20 cellular contexts compared by ENCODE assay signal in the genomic region with DNA sequence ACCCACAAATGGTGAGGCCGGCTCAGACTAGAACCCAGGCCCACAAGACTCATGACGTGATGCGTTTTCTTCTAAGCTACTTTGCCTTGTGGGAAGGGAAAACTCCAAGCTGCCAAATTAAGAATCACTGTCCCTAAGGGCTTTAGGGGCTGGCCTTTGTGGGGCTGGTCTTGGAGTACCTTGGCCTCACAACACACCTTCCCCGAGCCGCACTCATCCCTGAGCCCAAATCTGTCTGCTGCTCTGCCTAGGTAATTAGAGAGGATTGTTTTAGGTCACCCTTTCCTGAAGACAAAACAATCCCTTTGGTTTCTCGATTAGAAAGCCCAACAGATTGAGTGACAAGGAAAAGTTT.
"Had no signal": no experiment of that assay in that cellular context is flagged by ENCODE, and none has a peak within 500 bp of the region (broad histone marks: within the 10 kb centered on the region; RNA-seq: fewer than 3 reads in every experiment).

No MANE protein-coding gene starts in this region.

- H3K27ac ChIP-seq: SJCRH30 had no signal

- H3K36me3 Mint-ChIP-seq: activated naive CD4-positive, alpha-beta T cell treated with anti-CD3 and anti-CD28 coated beads, Interleukin-2, amount 10 ng/mL, durations not matched to agents 7 days and 5 days had no signal

- DNase-seq: activated CD4-positive, alpha-beta T cell treated with anti-CD3 and anti-CD28 coated beads for 4 hours; activated CD8-positive, alpha-beta memory T cell treated with anti-CD3 and anti-CD28 coated beads, Interleukin-2, amount 50 U/mL, for 4 hours; activated CD8-positive, alpha-beta T cell treated with anti-CD3 and anti-CD28 coated beads for 36 hours; activated gamma-delta T cell treated with Interleukin-2 at 50 U/mL for 16 hours; activated naive CD4-positive, alpha-beta T cell treated with anti-CD3 and anti-CD28 coated beads, Interleukin-2, amount 10 ng/mL, durations not matched to agents 7 days and 5 days; activated naive CD8-positive, alpha-beta T cell treated with anti-CD3 and anti-CD28 coated beads for 36 hours; activated T-cell treated with anti-CD3 and anti-CD28 coated beads, Interleukin-2, amount 50 U/mL, for 72 hours; anterior cingulate cortex; NCI-H1048; NCI-H1930; NCI-H2171; NCI-H2227 treated with DMSO at 0.1 percent for 48 hours; NCI-H446 treated with DMSO at 0.1 percent for 48 hours; NCI-H524 treated with DMSO at 0.1 percent for 48 hours; NCI-H748 treated with DMSO at 0.1 percent for 48 hours; SJCRH30; T-helper 1 cell had no signal

- H3K9ac ChIP-seq: SK-N-SH had no signal

- H3K4me3 ChIP-seq: SJCRH30 had no signal

- H3K36me3 ChIP-seq: SJCRH30 had no signal

- H3K27me3 Mint-ChIP-seq: activated CD8-positive, alpha-beta T cell treated with anti-CD3 and anti-CD28 coated beads for 36 hours; activated naive CD4-positive, alpha-beta T cell treated with anti-CD3 and anti-CD28 coated beads, Interleukin-2, amount 10 ng/mL, durations not matched to agents 7 days and 5 days; activated naive CD8-positive, alpha-beta T cell treated with anti-CD3 and anti-CD28 coated beads for 36 hours had no signal

- H3K27ac Mint-ChIP-seq: activated CD8-positive, alpha-beta T cell treated with anti-CD3 and anti-CD28 coated beads for 36 hours; activated naive CD4-positive, alpha-beta T cell treated with anti-CD3 and anti-CD28 coated beads, Interleukin-2, amount 10 ng/mL, durations not matched to agents 7 days and 5 days; activated naive CD8-positive, alpha-beta T cell treated with anti-CD3 and anti-CD28 coated beads for 36 hours; activated T-cell treated with anti-CD3 and anti-CD28 coated beads, Interleukin-2, amount 50 U/mL, for 72 hours; activated T-helper 2 cell treated with anti-CD3 and anti-CD28 coated beads, Interferon-gamma antibody, Interleukin-2, Interleukin-4, amounts not matched to agents 10 μg/mL and 5 μg/mL and 100 μg/mL, durations not matched to agents 14 hours and 24 hours and 36 hours had no signal

- ATAC-seq: activated CD4-positive, CD25-positive, alpha-beta regulatory T cell treated with anti-CD3 and anti-CD28 coated beads, Interleukin-2, amount 50 U/mL, for 24 hours; activated CD8-positive, alpha-beta T cell treated with anti-CD3 and anti-CD28 coated beads for 36 hours; activated T-cell treated with anti-CD3 and anti-CD28 coated beads, Interleukin-2, amount 50 U/mL, for 72 hours had no signal

- H3K4me1 Mint-ChIP-seq: activated naive CD4-positive, alpha-beta T cell treated with anti-CD3 and anti-CD28 coated beads, Interleukin-2, amount 10 ng/mL, durations not matched to agents 7 days and 5 days; activated naive CD8-positive, alpha-beta T cell treated with anti-CD3 and anti-CD28 coated beads for 36 hours had no signal

- H3K4me2 ChIP-seq: SK-N-SH had no signal

- H3K9me3 Mint-ChIP-seq: activated naive CD4-positive, alpha-beta T cell treated with anti-CD3 and anti-CD28 coated beads, Interleukin-2, amount 10 ng/mL, durations not matched to agents 7 days and 5 days; activated naive CD8-positive, alpha-beta T cell treated with anti-CD3 and anti-CD28 coated beads for 36 hours; activated T-cell treated with anti-CD3 and anti-CD28 coated beads, Interleukin-2, amount 50 U/mL, for 72 hours; activated T-helper 2 cell treated with anti-CD3 and anti-CD28 coated beads, Interferon-gamma antibody, Interleukin-2, Interleukin-4, amounts not matched to agents 10 μg/mL and 5 μg/mL and 100 μg/mL, durations not matched to agents 14 hours and 24 hours and 36 hours had no signal

- H3K27me3 ChIP-seq: SJCRH30 had no signal

- H3K4me3 Mint-ChIP-seq: activated CD8-positive, alpha-beta T cell treated with anti-CD3 and anti-CD28 coated beads for 36 hours; activated naive CD4-positive, alpha-beta T cell treated with anti-CD3 and anti-CD28 coated beads, Interleukin-2, amount 10 ng/mL, durations not matched to agents 7 days and 5 days; activated naive CD8-positive, alpha-beta T cell treated with anti-CD3 and anti-CD28 coated beads for 36 hours; activated T-cell treated with anti-CD3 and anti-CD28 coated beads, Interleukin-2, amount 50 U/mL, for 72 hours had no signal

- H3K9me3 ChIP-seq: SJCRH30, SK-N-SH had no signal
